In genomic region chr19:42113641-42114348, GRCh38 we compare ENCODE assay signal across 8 cellular contexts. TPM values are rescaled to one million over a fixed set of nuclear protein-coding genes. Genes with fewer than 3 reads are reported as not detected.
DNase-seq lines count a peak whose midpoint lies in the region; ATAC-seq and TF ChIP-seq lines count a peak whose summit lies in the region.

No MANE protein-coding gene starts in this region.

- H3K9me3 ChIP-seq in MG63 (no peaks in the 10 kb centered on the region), WERI-Rb-1 (ENCODE audit: severe bottlenecking) (no peaks in the 10 kb centered on the region)

- DNase-seq in DMS53 treated with DMSO at 0.1 percent for 48 hours (lab: John Stamatoyannopoulos, UW; ENCODE audit: unreplicated experiment) (peak; percentile 45), MG63 (peak; percentile 99), WERI-Rb-1 (peak; percentile 87), hepatic stellate cell (ENCODE audit: low spot score) (peak; percentile 96), hypothalamus (lab: John Stamatoyannopoulos, UW) (no peak)

- no peaks in the 10 kb centered on the region; the same call in 1 of the 2 replicates for H3K36me3 ChIP-seq in MG63
- no peaks in the 10 kb centered on the region for H3K36me3 ChIP-seq in WERI-Rb-1

- H3K27me3 ChIP-seq in MG63 (no peaks in the 10 kb centered on the region), WERI-Rb-1 (ENCODE audit: insufficient read depth, low read depth, severe bottlenecking) (no peaks in the 10 kb centered on the region)

- peak overlapping the region; percentile 8; the same call in 1 of the 2 replicates for H3K4me3 ChIP-seq in MG63
- H3K4me3 ChIP-seq in WERI-Rb-1 (ENCODE audit: low read depth, low read length): peak overlapping the region; percentile 24

- peak overlapping the region; percentile 84 for H3K27ac ChIP-seq in WERI-Rb-1

- TF ChIP-seq CTCF in WERI-Rb-1 (IDR thresholded peaks at IDR 0.05; ENCODE audit: low read depth, low read length): peak; percentile 47

- ATAC-seq in GM19463 (IDR thresholded peaks at IDR 0.05; ENCODE audit: unreplicated experiment): peak; percentile 62
- no peak for ATAC-seq in HG03565 (IDR thresholded peaks at IDR 0.05; ENCODE audit: unreplicated experiment)
- no peak for ATAC-seq in HG02970 (IDR thresholded peaks at IDR 0.05; ENCODE audit: low FRiP score, unreplicated experiment)

RNA-seq across cellular contexts. Expression of gene POU2F2, which starts 18.5 kb away (rescaled TPM):
- not detected in 2 replicates for total RNA-seq in MG63 (2014; rRNA removed; shearing (Covaris generic); ENCODE audit: low replicate concordance)

RNA-seq across cellular contexts. Expression of gene ZNF574, which starts 37.8 kb away (rescaled TPM):
- 18.8 and 20.4 TPM in 2 replicates for total RNA-seq in MG63 (2014; rRNA removed; shearing (Covaris generic); ENCODE audit: low replicate concordance)

RNA-seq across cellular contexts. Expression of gene GRIK5, which starts 43.8 kb away (rescaled TPM):
- not detected in 2 replicates for total RNA-seq in MG63 (2014; rRNA removed; shearing (Covaris generic); ENCODE audit: low replicate concordance)

Comparison
In these comparisons a context has a peak if more than half of its experiments do, and no peak if none do; other contexts are left out.
1. DNase-seq: peak in DMS53 treated with DMSO at 0.1 percent for 48 hours (single experiment), MG63 (single experiment), WERI-Rb-1 (single experiment) and hepatic stellate cell (single experiment); none in hypothalamus (0 of 51).